Comparison of ENCODE assay signal across 1 cellular context in genomic region chr4:173237152-173237551, GRCh38.
TF ChIP-seq lines count a peak whose summit lies in the region.

No MANE protein-coding gene starts in this region.

TF ChIP-seq in WTC11, 78 proteins besides CTCF, POLR2A, EP300 and RAD21 (continued from another document):
- no peak for TF ChIP-seq FOXK1 (CRISPR knock-in tag; IDR thresholded peaks at IDR 0.05)
- no peak for TF ChIP-seq ZNF219 (CRISPR knock-in tag; IDR thresholded peaks at IDR 0.05; ENCODE audit: borderline replicate concordance)
- TF ChIP-seq MYBL2 (CRISPR knock-in tag; IDR thresholded peaks at IDR 0.05): no peak
- no peak for TF ChIP-seq NR3C1 (CRISPR knock-in tag; conservative IDR thresholded peaks at IDR 0.05; ENCODE audit: low read depth)
- no peak for TF ChIP-seq HMGA2 (CRISPR knock-in tag; IDR thresholded peaks at IDR 0.05)
- no peak for TF ChIP-seq SMAD3 (CRISPR knock-in tag; IDR thresholded peaks at IDR 0.05; ENCODE audit: borderline replicate concordance)
- TF ChIP-seq PREB (CRISPR knock-in tag; IDR thresholded peaks at IDR 0.05; ENCODE audit: borderline replicate concordance): no peak
- TF ChIP-seq, protein P1, sequence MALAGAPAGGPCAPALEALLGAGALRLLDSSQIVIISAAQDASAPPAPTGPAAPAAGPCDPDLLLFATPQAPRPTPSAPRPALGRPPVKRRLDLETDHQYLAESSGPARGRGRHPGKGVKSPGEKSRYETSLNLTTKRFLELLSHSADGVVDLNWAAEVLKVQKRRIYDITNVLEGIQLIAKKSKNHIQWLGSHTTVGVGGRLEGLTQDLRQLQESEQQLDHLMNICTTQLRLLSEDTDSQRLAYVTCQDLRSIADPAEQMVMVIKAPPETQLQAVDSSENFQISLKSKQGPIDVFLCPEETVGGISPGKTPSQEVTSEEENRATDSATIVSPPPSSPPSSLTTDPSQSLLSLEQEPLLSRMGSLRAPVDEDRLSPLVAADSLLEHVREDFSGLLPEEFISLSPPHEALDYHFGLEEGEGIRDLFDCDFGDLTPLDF (CRISPR knock-in tag; IDR thresholded peaks at IDR 0.05): no peak
- TF ChIP-seq SMAD4 (CRISPR knock-in tag; IDR thresholded peaks at IDR 0.05): no peak
- no peak for TF ChIP-seq CREM (CRISPR knock-in tag; IDR thresholded peaks at IDR 0.05)
